26 cellular contexts compared by ENCODE assay signal in genomic region chr1:2797741-2798016, GRCh38.
"Had no signal": no experiment of that assay in that cellular context is flagged by ENCODE, and none has a peak within 500 bp of the region (broad histone marks: within the 10 kb centered on the region; RNA-seq: fewer than 3 reads in every experiment).

No MANE protein-coding gene starts in this region.

- H3K4me2 ChIP-seq: neural progenitor cell had no signal

- H3K4me1 ChIP-seq: neural progenitor cell, parathyroid adenoma, psoas muscle, testis, transverse colon, vagina had no signal

- H3K27me3 ChIP-seq: neural progenitor cell, ovary, testis, upper lobe of left lung, vagina had no signal

- H3K36me3 ChIP-seq: neural progenitor cell, neutrophil, ovary, suprapubic skin, tibial artery, transverse colon, upper lobe of left lung, vagina had no signal

- DNase-seq: naive thymus-derived CD4-positive, alpha-beta T cell; natural killer cell; nucleus accumbens; small intestine; stimulated activated CD4-positive, alpha-beta T cell treated with anti-CD3 and anti-CD28 coated beads, Interleukin-15, amount 100 ng/mL, for 24 hours; stimulated activated CD4-positive, alpha-beta T cell treated with anti-CD3 and anti-CD28 coated beads, Interleukin-2, amount 100 ng/mL, for 24 hours; stimulated activated CD4-positive, alpha-beta T cell treated with anti-CD3 and anti-CD28 coated beads, Interleukin-2, amount 100 ng/mL, for 48 hours; stimulated activated CD4-positive, alpha-beta T cell treated with anti-CD3 and anti-CD28 coated beads, Interleukin-4, amount 100 ng/mL, for 24 hours; stimulated activated naive CD4-positive, alpha-beta T cell; stimulated activated naive CD8-positive, alpha-beta T cell treated with anti-CD3 and anti-CD28 coated beads, Interleukin-15, amount 100 ng/mL, for 72 hours; stimulated activated naive CD8-positive, alpha-beta T cell treated with anti-CD3 and anti-CD28 coated beads, Interleukin-15, Interleukin-2, amounts not matched to agents 100 U/mL and 50 U/mL, for 24 hours; substantia nigra; testis; transverse colon had no signal

- H3K27ac ChIP-seq: neural progenitor cell, neutrophil, ovary, parathyroid adenoma, psoas muscle, suprapubic skin, testis, tibial artery, transverse colon, upper lobe of left lung, vagina had no signal

- H3K9ac ChIP-seq: neural progenitor cell, parathyroid adenoma had no signal

- H3K4me3 ChIP-seq: neural progenitor cell, ovary, psoas muscle, suprapubic skin, testis, tibial artery, transverse colon, upper lobe of left lung, vagina had no signal

- ATAC-seq: naive thymus-derived CD4-positive, alpha-beta T cell; natural killer cell; psoas muscle; right cardiac atrium; sciatic nerve; stimulated activated effector memory CD8-positive, alpha-beta T cell treated with anti-CD3 and anti-CD28 coated beads, Interleukin-12 subunit alpha, Interleukin-12 subunit beta, amount 100 ng/mL, for 72 hours; stimulated activated naive CD8-positive, alpha-beta T cell treated with anti-CD3 and anti-CD28 coated beads, Interleukin-15, amount 100 ng/mL, for 72 hours; stimulated activated naive CD8-positive, alpha-beta T cell treated with anti-CD3 and anti-CD28 coated beads, Interleukin-15, Interleukin-2, amounts not matched to agents 100 U/mL and 50 U/mL, for 24 hours had no signal

- H2AFZ ChIP-seq: neural progenitor cell, parathyroid adenoma had no signal

- H3K9me3 ChIP-seq: testis had no signal

- H3K79me2 ChIP-seq: parathyroid adenoma had no signal
